ENCODE assay signal across 24 cellular contexts in the genomic region with DNA sequence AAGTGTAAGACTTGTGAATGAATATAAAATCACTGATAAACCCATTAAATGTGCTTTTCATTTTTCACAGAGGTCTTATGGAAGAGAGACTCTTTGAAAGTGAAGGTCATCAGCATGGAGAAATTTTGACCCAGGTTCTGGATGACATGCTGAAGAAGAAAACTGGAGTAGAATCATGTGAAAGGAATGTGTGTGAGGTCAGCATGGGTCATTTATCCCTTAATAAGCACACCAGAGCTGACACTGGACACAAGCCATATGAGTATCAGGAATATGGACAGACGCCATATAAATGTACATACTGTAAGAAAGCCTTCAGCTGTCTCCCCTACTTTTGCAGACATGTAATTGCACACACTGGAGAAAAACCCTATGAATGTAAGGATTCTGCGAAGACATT. TPM values are rescaled to one million over a fixed set of nuclear protein-coding genes. Genes with fewer than 3 reads are reported as not detected.
"Had no signal": no experiment of that assay in that cellular context is flagged by ENCODE, and none has a peak within 500 bp of the region (broad histone marks: within the 10 kb centered on the region; RNA-seq: fewer than 3 reads in every experiment).

No MANE protein-coding gene starts in this region.

- H3K27me3 ChIP-seq: brain microvascular endothelial cell, cardiac muscle cell had no signal

- H3K9ac ChIP-seq: KMS-11 had no signal

- DNase-seq: activated CD4-positive, alpha-beta memory T cell treated with anti-CD3 and anti-CD28 coated beads for 36 hours; activated CD4-positive, alpha-beta T cell treated with anti-CD3 and anti-CD28 coated beads, Interleukin-2, amount 10 ng/mL, durations not matched to agents 7 days and 5 days; activated CD4-positive, CD25-positive, alpha-beta regulatory T cell; activated gamma-delta T cell treated with Interleukin-2 at 50 U/mL for 16 hours; activated naive CD4-positive, alpha-beta T cell treated with anti-CD3 and anti-CD28 coated beads, Interleukin-2, amount 10 ng/mL, durations not matched to agents 7 days and 5 days; activated naive CD8-positive, alpha-beta T cell treated with anti-CD3 and anti-CD28 coated beads for 36 hours; activated T-cell treated with anti-CD3 and anti-CD28 coated beads for 4 hours; activated T-cell treated with anti-CD3 and anti-CD28 coated beads, Interleukin-2, amount 50 U/mL, for 48 hours; brain microvascular endothelial cell; NCI-H1105 treated with DMSO at 0.1 percent for 48 hours; NCI-H146; NCI-H187 treated with DMSO at 0.1 percent for 48 hours; NCI-H2081 treated with DMSO at 0.1 percent for 48 hours; NCI-H2171; NCI-H345; NCI-H510A treated with DMSO at 0.1 percent for 48 hours; NCI-H69; NK-92 treated with Interleukin-12 subunit alpha and Interleukin-12 subunit beta, amount 100 ng/mL, for 24 hours; SIG-M5; T-helper 1 cell had no signal

- H3K4me2 ChIP-seq: KMS-11 had no signal

- H3K36me3 ChIP-seq: brain microvascular endothelial cell had no signal

- H3K27ac ChIP-seq: brain microvascular endothelial cell, cardiac muscle cell, KMS-11, SK-N-MC, VCaP had no signal

- H3K4me3 ChIP-seq: cardiac muscle cell, SK-N-MC had no signal

RNA-seq across cellular contexts. Expression of gene ZNF878, which starts 58.4 kb away (rescaled TPM):
- total RNA-seq: cardiac muscle cell had no signal
